Comparison of ENCODE assay signal across 9 cellular contexts in genomic region chr11:2379471-2380174, GRCh38. TPM values are rescaled to one million over a fixed set of nuclear protein-coding genes. Genes with fewer than 3 reads are reported as not detected.
DNase-seq lines count a peak whose midpoint lies in the region; ATAC-seq and TF ChIP-seq lines count a peak whose summit lies in the region.
"Had no signal": no experiment of that assay in that cellular context is flagged by ENCODE, and none has a peak within 500 bp of the region (broad histone marks: within the 10 kb centered on the region; RNA-seq: fewer than 3 reads in every experiment).

No MANE protein-coding gene starts in this region.

- 22% methylated on average over 2 of the region's 11 CpGs; no CpG with 5 or more reads in 1 of the 2 experiments for WGBS in IMR-90 (ENCODE audit: extremely low coverage in 2 of 2, insufficient read length in 1 of 2), 2 experiments
- 64 to 70% methylated on average over 6 to 11 of the region's 11 CpGs for WGBS in body of pancreas, 2 donors

- TF ChIP-seq CTCF in IMR-90 (conservative IDR thresholded peaks at IDR 0.05; ENCODE audit: low read depth, low read length) = no peak
- no peak for TF ChIP-seq CTCF in body of pancreas (IDR thresholded peaks at IDR 0.05)
- no peak for TF ChIP-seq CTCF in left lung (IDR thresholded peaks at IDR 0.05)

- peak overlapping the region; percentile 19; the same call in 1 of the 2 replicates for H3K14ac ChIP-seq in IMR-90 (replicated peaks; ENCODE audit: low read depth, low read length)

- H3K9ac ChIP-seq in IMR-90 (ENCODE audit: low read depth, low read length) = peak overlapping the region; percentile 2; the same call in 1 of the 2 replicates
- H3K9ac ChIP-seq in subcutaneous abdominal adipose tissue (ENCODE audit: low read length in 5 of 5) = peak overlapping the region in 4 of 5 donors; percentile 73 to 84 (median 76)

- no TSS peak for BruUV-seq in IMR-90 (replicated peaks; lab: Mats Ljungman, UMichigan)

- peaks cover 73% of the 10 kb centered on the region for H4K20me1 ChIP-seq in IMR-90 (ENCODE audit: insufficient read depth, low read length)

- H4K5ac ChIP-seq in IMR-90 (ENCODE audit: low read depth, low read length) = no peak overlapping the region

- in situ Hi-C loops in IMR-90 (cut with MboI; ENCODE audit: low sequenced_read_pairs) = no loop called here

- TF ChIP-seq POLR2A in IMR-90 (IDR thresholded peaks at IDR 0.05; ENCODE audit: low read depth, low read length) (no peak), body of pancreas (IDR thresholded peaks at IDR 0.05) (no peak)

- dilution Hi-C loops in IMR-90 (cut with HindIII; ENCODE audit: low sequenced_read_pairs, unreplicated experiment) = no loop called here

- POLR2A ChIA-PET in IMR-90 (lab: Charles Lee; ENCODE audit: unreplicated experiment) = no interaction called here

- no peak overlapping the region for H3K56ac ChIP-seq in IMR-90 (ENCODE audit: extremely low read depth, insufficient read depth, low read length)

- no peak for DNase-seq in IMR-90
- DNase-seq in body of pancreas = peak in 1 of 4 donors; percentile 14
- peak in 1 of 2 donors; percentile 64 for DNase-seq in left lung
- DNase-seq in NCI-H748 (lab: John Stamatoyannopoulos, UW; ENCODE audit: unreplicated experiment) = no peak
- DNase-seq in occipital lobe (lab: John Stamatoyannopoulos, UW) = no peak
- DNase-seq: dermis blood vessel endothelial cell, SIG-M5 had no signal

- H4K8ac ChIP-seq in IMR-90 (ENCODE audit: low read depth in 2 of 2, low read length in 2 of 2) = no peak overlapping the region

- H3K18ac ChIP-seq in IMR-90 (ENCODE audit: low read depth, low read length) = no peak overlapping the region

- no peak overlapping the region for H2BK20ac ChIP-seq in IMR-90 (ENCODE audit: low read depth, low read length)

- H3K4me1 ChIP-seq in IMR-90 (ENCODE audit: control insufficient read depth, insufficient read depth, low read length) (peaks cover 36% of the 10 kb centered on the region), body of pancreas (peaks cover 81% of the 10 kb centered on the region), left lung (peaks cover 41 to 72% of the 10 kb centered on the region in 2 donors), subcutaneous abdominal adipose tissue (ENCODE audit: control insufficient read depth in 5 of 5, insufficient read depth in 5 of 5, low read length in 5 of 5) (peaks cover 22 to 67% (median 61%) of the 10 kb centered on the region in 5 donors)

- no peak for TF ChIP-seq RAD21 in IMR-90 (IDR thresholded peaks at IDR 0.05; ENCODE audit: low read length)

- H3K79me1 ChIP-seq in IMR-90 (ENCODE audit: low read depth in 1 of 2, low read length in 2 of 2) = peaks cover 0 to 62% of the 10 kb centered on the region in 2 experiments; a peak in 2 of 4 replicates

- H3K27ac ChIP-seq in IMR-90 (ENCODE audit: insufficient read depth, low read length) (peak overlapping the region; percentile 23; the same call in 1 of the 2 replicates), body of pancreas (peak overlapping the region; percentile 53 to 97 (median 90)), left lung (peak overlapping the region; percentile 87 to 94), subcutaneous abdominal adipose tissue (ENCODE audit: low read depth, low read length) (peak overlapping the region; percentile 99)

- H3K4ac ChIP-seq in IMR-90 (ENCODE audit: low read depth, low read length) = 0 out of 2 replicates have a peak overlapping the region, but pooled peaks have one; percentile 11

- H3K9me1 ChIP-seq in IMR-90 (ENCODE audit: insufficient read depth, low read length) = peaks cover 13% of the 10 kb centered on the region; the same call in 1 of the 2 replicates

- H2AFZ ChIP-seq in IMR-90 (replicated peaks; ENCODE audit: low read length, poor library complexity) = peak overlapping the region; percentile 17

- peak overlapping the region; percentile 65 for H3K23ac ChIP-seq in IMR-90 (ENCODE audit: low read depth, low read length)

- no peak overlapping the region for H4K91ac ChIP-seq in IMR-90 (ENCODE audit: insufficient read depth, low read depth, low read length)

- H2BK5ac ChIP-seq in IMR-90 (ENCODE audit: low read depth, low read length, poor library complexity, severe bottlenecking) = no peak overlapping the region

- ATAC-seq in IMR-90 (ENCODE audit: low read depth) (no peak), body of pancreas (no peak), left lung (no peak), GM21786 (IDR thresholded peaks at IDR 0.05; ENCODE audit: unreplicated experiment) (no peak)

- H3K36me3 ChIP-seq in IMR-90 (ENCODE audit: control insufficient read depth, insufficient read depth, low read length) (peaks cover 5% of the 10 kb centered on the region; the same call in 1 of the 2 replicates), body of pancreas (replicated peaks in 1 of 2; ENCODE audit: insufficient read depth in 1 of 2, low read depth in 2 of 2) (no peaks in the 10 kb centered on the region), left lung (no peaks in the 10 kb centered on the region), subcutaneous abdominal adipose tissue (ENCODE audit: control insufficient read depth in 5 of 5, insufficient read depth in 5 of 5, low read length in 5 of 5) (peaks cover 0 to 4% (median 0%) of the 10 kb centered on the region in 5 donors)

- intact Hi-C loops in IMR-90 (cut with micrococcal nuclease) = loop anchor here (2.0 kb wide), 1 partner anchor 73 kb away; no protein-coding TSS in a partner anchor
- intact Hi-C loops in body of pancreas (cut with DNase I) = no loop called here
- intact Hi-C loops in left lung (cut with DNase I) = no loop called here

- peak overlapping the region; percentile 81; the same call in 1 of the 2 replicates for H3K4me2 ChIP-seq in IMR-90 (ENCODE audit: low read depth, low read length)

- peak overlapping the region; percentile 17; the same call in 1 of the 2 replicates for H3K4me3 ChIP-seq in IMR-90 (ENCODE audit: insufficient read depth, low read depth, low read length)
- H3K4me3 ChIP-seq in body of pancreas = no peak overlapping the region
- peak overlapping the region; percentile 3 to 81 for H3K4me3 ChIP-seq in left lung
- peak overlapping the region; percentile 55 to 96 (median 61) for H3K4me3 ChIP-seq in subcutaneous abdominal adipose tissue (ENCODE audit: low read depth in 1 of 5, low read length in 5 of 5)

- H3K27me3 ChIP-seq in IMR-90 (ENCODE audit: control insufficient read depth, insufficient read depth, low read length) = no peaks in the 10 kb centered on the region
- H3K27me3 ChIP-seq in body of pancreas = no peaks in the 10 kb centered on the region
- H3K27me3 ChIP-seq in left lung = peaks cover 0 to 19% of the 10 kb centered on the region in 2 donors
- no peaks in the 10 kb centered on the region for H3K27me3 ChIP-seq in subcutaneous abdominal adipose tissue (ENCODE audit: control insufficient read depth in 5 of 5, insufficient read depth in 4 of 5, low read length in 5 of 5)

- H2BK15ac ChIP-seq in IMR-90 (ENCODE audit: low read depth, low read length) = no peak overlapping the region

- CTCF ChIA-PET in IMR-90 (lab: Yijun Ruan, JAX) = no interaction called here

- H2AK9ac ChIP-seq in IMR-90 (replicated peaks; ENCODE audit: low read depth, low read length, poor library complexity) = peak overlapping the region; percentile 15

- no peaks in the 10 kb centered on the region for H3K9me3 ChIP-seq in IMR-90 (ENCODE audit: control insufficient read depth, insufficient read depth, low read length)
- no peaks in the 10 kb centered on the region for H3K9me3 ChIP-seq in body of pancreas
- H3K9me3 ChIP-seq in left lung = no peaks in the 10 kb centered on the region
- no peaks in the 10 kb centered on the region for H3K9me3 ChIP-seq in subcutaneous abdominal adipose tissue (ENCODE audit: control insufficient read depth in 5 of 5, low read length in 5 of 5)

- no peak overlapping the region for H2BK120ac ChIP-seq in IMR-90 (ENCODE audit: low read depth, low read length)

- no peak overlapping the region for H2AK5ac ChIP-seq in IMR-90 (ENCODE audit: low read depth, low read length)

TF ChIP-seq in IMR-90, 13 proteins besides CTCF, POLR2A, EP300 and RAD21 (continues in another document):
- TF ChIP-seq FOS (IDR thresholded peaks at IDR 0.05; ENCODE audit: low read depth, low read length) = no peak
- TF ChIP-seq CHD1 (IDR thresholded peaks at IDR 0.05; ENCODE audit: low read depth, low read length) = no peak
- no peak for TF ChIP-seq CEBPB (IDR thresholded peaks at IDR 0.05; ENCODE audit: low read depth, low read length)
- no peak for TF ChIP-seq RFX5 (IDR thresholded peaks at IDR 0.05; ENCODE audit: low read depth, low read length)
- TF ChIP-seq NFE2L2 (IDR thresholded peaks at IDR 0.05; ENCODE audit: low read depth, low read length) = no peak
- no peak for TF ChIP-seq SMC3 (IDR thresholded peaks at IDR 0.05; ENCODE audit: low read depth, low read length)
- TF ChIP-seq MXI1 (IDR thresholded peaks at IDR 0.05; ENCODE audit: borderline replicate concordance, low read depth, low read length) = no peak
- no peak for TF ChIP-seq MAFK (IDR thresholded peaks at IDR 0.05; ENCODE audit: low read depth, low read length)
- TF ChIP-seq BHLHE40 (IDR thresholded peaks at IDR 0.05; ENCODE audit: low read depth, low read length) = no peak
- no peak for TF ChIP-seq MAZ (IDR thresholded peaks at IDR 0.05; ENCODE audit: borderline replicate concordance, low read depth, low read length)
- TF ChIP-seq RCOR1 (IDR thresholded peaks at IDR 0.05; ENCODE audit: insufficient replicate concordance, low read length) = no peak
- TF ChIP-seq ELK1 (IDR thresholded peaks at IDR 0.05; ENCODE audit: borderline replicate concordance, low read depth, low read length) = no peak

RNA-seq across cellular contexts. Expression of gene CD81, which starts 2.5 kb away (rescaled TPM):
- total RNA-seq in IMR-90 (2012; rRNA removed) = 119 and 159 TPM in 2 replicates
- 566 and 689 TPM in 2 replicates for polyA plus RNA-seq in IMR-90 (2012; rRNA removed)
- 940 and 1,395 TPM in 2 replicates for polyA plus RNA-seq in IMR-90 (2012; cell fraction: cytosol; rRNA removed)
- 328 and 597 TPM in 2 replicates for polyA plus RNA-seq in IMR-90 (2012; cell fraction: nucleus; rRNA removed; ENCODE audit: low replicate concordance)
- 100 to 1,000 TPM; 217 to 332 TPM for total RNA-seq in body of pancreas
- 100 to 1,000 TPM; 641 to 754 TPM for total RNA-seq in left lung
- 69.4 TPM for total RNA-seq in occipital lobe

RNA-seq across cellular contexts. Expression of gene TSSC4, which starts 20.9 kb away (rescaled TPM):
- total RNA-seq in IMR-90 (2012; rRNA removed) (40.0 and 45.3 TPM in 2 replicates), body of pancreas (10 to 100 TPM; 21.5 to 25.7 TPM), left lung (10 to 100 TPM; 35.3 to 47.6 TPM), occipital lobe (25.7 TPM)
- polyA plus RNA-seq in IMR-90 (2012; rRNA removed) = 34.9 and 43.2 TPM in 2 replicates
- 31.3 and 46.1 TPM in 2 replicates for polyA plus RNA-seq in IMR-90 (2012; cell fraction: cytosol; rRNA removed)
- 40.8 and 137 TPM in 2 replicates for polyA plus RNA-seq in IMR-90 (2012; cell fraction: nucleus; rRNA removed; ENCODE audit: low replicate concordance)

Comparison
In these comparisons a context has a peak if more than half of its experiments do, and no peak if none do; other contexts are left out.
1. H3K27ac ChIP-seq: peak in every context shown above with its lines; median percentile 99 in subcutaneous abdominal adipose tissue; 90 in left lung; 90 in body of pancreas; 23 in IMR-90.
2. H3K4me3 ChIP-seq: peak in IMR-90 (single experiment), left lung (2 of 2) and subcutaneous abdominal adipose tissue (5 of 5); none in body of pancreas (0 of 2).